Comparison of ENCODE assay signal across 13 cellular contexts in the genomic region with DNA sequence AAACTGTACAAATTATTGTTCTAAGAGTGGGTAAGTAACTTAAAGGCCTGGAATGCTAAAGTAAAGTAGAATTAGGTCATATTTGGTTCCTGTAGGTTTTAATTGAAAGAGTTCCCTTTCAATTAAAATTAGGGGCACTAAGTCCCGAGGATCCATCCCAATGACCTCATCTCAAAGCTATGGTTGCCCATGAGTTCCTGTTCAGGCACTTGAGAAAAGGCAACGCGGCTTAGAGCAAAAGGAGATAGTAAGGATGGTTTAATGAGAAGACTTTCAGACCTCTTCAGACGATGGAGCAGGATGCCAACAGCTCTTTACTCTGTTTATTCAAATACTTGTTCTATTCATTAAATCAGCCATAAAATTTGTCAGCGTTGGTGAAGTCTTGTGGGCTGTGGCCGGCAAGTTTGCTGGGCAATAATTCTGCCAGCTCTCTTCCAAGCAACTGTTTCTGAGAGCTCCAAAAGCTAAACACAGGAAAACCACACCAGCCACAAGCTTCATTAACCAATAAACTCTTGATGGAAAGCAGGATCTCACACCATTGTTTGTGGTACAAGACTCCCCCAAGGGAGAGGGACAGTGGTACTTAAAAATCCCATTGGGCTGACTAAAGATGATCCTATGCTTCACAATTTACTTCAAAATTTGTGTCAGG.
A peak's percentile ranks its signal among the peaks of the same experiment; 100 is the strongest.
DNase-seq lines count a peak whose midpoint lies in the region; ATAC-seq lines count a peak whose summit lies in the region.
"Had no signal": no experiment of that assay in that cellular context is flagged by ENCODE, and none has a peak within 500 bp of the region (broad histone marks: within the 10 kb centered on the region; RNA-seq: fewer than 3 reads in every experiment).

No MANE protein-coding gene starts in this region.

- no peaks in the 10 kb centered on the region for H3K4me1 Mint-ChIP-seq in activated T-cell treated with anti-CD3 and anti-CD28 coated beads, Interleukin-2, amount 50 U/mL, for 4 hours (ENCODE audit: low read depth)
- H3K4me1 Mint-ChIP-seq: CD4-positive, CD25-positive, alpha-beta regulatory T cell had no signal

- no peak overlapping the region for H3K4me3 Mint-ChIP-seq in activated T-cell treated with anti-CD3 and anti-CD28 coated beads, Interleukin-2, amount 50 U/mL, for 4 hours
- H3K4me3 Mint-ChIP-seq: CD4-positive, CD25-positive, alpha-beta regulatory T cell; effector memory CD8-positive, alpha-beta T cell had no signal

- H3K27me3 Mint-ChIP-seq in activated T-cell treated with anti-CD3 and anti-CD28 coated beads, Interleukin-2, amount 50 U/mL, for 4 hours (ENCODE audit: low read depth) = peaks cover 9% of the 10 kb centered on the region
- H3K27me3 Mint-ChIP-seq: CD4-positive, CD25-positive, alpha-beta regulatory T cell had no signal

- DNase-seq in DMS79 treated with DMSO at 0.1 percent for 48 hours (lab: John Stamatoyannopoulos, UW) (peak; percentile 93), RPMI7951 (ENCODE audit: low read depth) (peak; percentile 58), iris pigment epithelial cell (ENCODE audit: low read depth) (peak; percentile 45), NCI-H748 treated with DMSO at 0.1 percent for 48 hours (lab: John Stamatoyannopoulos, UW) (no peak)
- no peak for DNase-seq in activated T-cell treated with anti-CD3 and anti-CD28 coated beads, Interleukin-2, amount 50 U/mL, for 4 hours
- DNase-seq: CD4-positive, CD25-positive, alpha-beta regulatory T cell; effector memory CD8-positive, alpha-beta T cell; NCI-H1417 treated with DMSO at 0.1 percent for 48 hours; spleen; substantia nigra had no signal

- H3K36me3 Mint-ChIP-seq in activated T-cell treated with anti-CD3 and anti-CD28 coated beads, Interleukin-2, amount 50 U/mL, for 4 hours (ENCODE audit: insufficient read depth) = no peaks in the 10 kb centered on the region
- H3K36me3 Mint-ChIP-seq: CD4-positive, CD25-positive, alpha-beta regulatory T cell had no signal

- peak; percentile 51 for ATAC-seq in HG03135 (IDR thresholded peaks at IDR 0.05; ENCODE audit: unreplicated experiment)
- ATAC-seq in GM21576 (IDR thresholded peaks at IDR 0.05; ENCODE audit: unreplicated experiment) = no peak
- ATAC-seq in activated T-cell treated with anti-CD3 and anti-CD28 coated beads, Interleukin-2, amount 50 U/mL, for 4 hours = no peak
- no peak for ATAC-seq in GM18502 (IDR thresholded peaks at IDR 0.05; ENCODE audit: poor library complexity, unreplicated experiment)
- ATAC-seq: effector memory CD8-positive, alpha-beta T cell had no signal

- no peaks in the 10 kb centered on the region for H3K9me3 Mint-ChIP-seq in activated T-cell treated with anti-CD3 and anti-CD28 coated beads, Interleukin-2, amount 50 U/mL, for 4 hours
- H3K9me3 Mint-ChIP-seq: effector memory CD8-positive, alpha-beta T cell had no signal

Comparison
In these comparisons a context has a peak if more than half of its experiments do, and no peak if none do; other contexts are left out.
1. DNase-seq: peak in DMS79 treated with DMSO at 0.1 percent for 48 hours (single experiment), RPMI7951 (single experiment) and iris pigment epithelial cell (single experiment); none in NCI-H748 treated with DMSO at 0.1 percent for 48 hours (single experiment) and activated T-cell treated with anti-CD3 and anti-CD28 coated beads, Interleukin-2, amount 50 U/mL, for 4 hours (single experiment).